22 cellular contexts compared by ENCODE assay signal in genomic region chr22:50698546-50698945, GRCh38. TPM values are rescaled to one million over a fixed set of nuclear protein-coding genes. Genes with fewer than 3 reads are reported as not detected.
A peak's percentile ranks its signal among the peaks of the same experiment; 100 is the strongest.
DNase-seq lines count a peak whose midpoint lies in the region; ATAC-seq and TF ChIP-seq lines count a peak whose summit lies in the region.
"Had no signal": no experiment of that assay in that cellular context is flagged by ENCODE, and none has a peak within 500 bp of the region (broad histone marks: within the 10 kb centered on the region; RNA-seq: fewer than 3 reads in every experiment).

No MANE protein-coding gene starts in this region.

- whole genome bisulfite sequencing in heart left ventricle, 4 donors = 55 to 74% (median 66%) methylated on average over 9 to 12 of the region's 12 CpGs

- H3K27me3 ChIP-seq in heart left ventricle (no peaks in the 10 kb centered on the region), upper lobe of right lung (no peaks in the 10 kb centered on the region)
- H3K27me3 ChIP-seq: brain microvascular endothelial cell, MG63, vagina had no signal

- DNase-seq in Right ventricle myocardium superior = peak; percentile 38
- no peak for DNase-seq in left ventricle myocardium superior
- peak in 3 of 5 donors; percentile 17 to 60 (median 54) for DNase-seq in heart left ventricle
- DNase-seq in neural crest cell (ENCODE audit: low read depth, low spot score) = no peak
- DNase-seq in upper lobe of right lung = peak; percentile 63
- no peak for DNase-seq in NOMO-1 (lab: John Stamatoyannopoulos, UW; ENCODE audit: unreplicated experiment in 2 of 2)
- no peak for DNase-seq in activated T-cell treated with anti-CD3 and anti-CD28 coated beads for 4 hours
- DNase-seq in DMS79 treated with DMSO at 0.1 percent for 48 hours (lab: John Stamatoyannopoulos, UW) = no peak
- DNase-seq: ACHN; activated CD8-positive, alpha-beta memory T cell treated with anti-CD3 and anti-CD28 coated beads, Interleukin-2, amount 10 ng/mL, durations not matched to agents 7 days and 5 days; brain microvascular endothelial cell; CD8-positive, alpha-beta T cell; effector memory CD4-positive, alpha-beta T cell; MG63; NCI-H2029; NCI-H510A treated with DMSO at 0.1 percent for 48 hours; occipital lobe; stimulated activated naive CD4-positive, alpha-beta T cell treated with Interleukin-2 at 50 U/mL for 16 hours had no signal

- intact Hi-C loops in Right ventricle myocardium superior (cut with DNase I) = no loop called here
- intact Hi-C loops in left ventricle myocardium superior (cut with micrococcal nuclease) = no loop called here
- intact Hi-C loops in heart left ventricle (cut with DNase I) = loop anchor here in 1 of 10 donors (5.0 kb wide), 1 partner anchor 71 kb away; the partner anchor contains the start of gene ARSA
- intact Hi-C loops in upper lobe of right lung (cut with DNase I) = no loop called here

- TF ChIP-seq POLR2A in heart left ventricle (IDR thresholded peaks at IDR 0.05) = no peak

- peaks cover 2% of the 10 kb centered on the region for H3K36me3 Mint-ChIP-seq in neural crest cell (ENCODE audit: low read depth)
- H3K36me3 Mint-ChIP-seq: activated CD8-positive, alpha-beta memory T cell treated with anti-CD3 and anti-CD28 coated beads, Interleukin-2, amount 10 ng/mL, durations not matched to agents 7 days and 5 days; CD8-positive, alpha-beta T cell had no signal

- TF ChIP-seq CTCF in heart left ventricle (IDR thresholded peaks at IDR 0.05) (no peak), neural crest cell (conservative IDR thresholded peaks at IDR 0.05) (no peak), upper lobe of right lung (IDR thresholded peaks at IDR 0.05) (no peak)

- H3K9me3 Mint-ChIP-seq in neural crest cell = no peaks in the 10 kb centered on the region
- H3K9me3 Mint-ChIP-seq: CD8-positive, alpha-beta T cell had no signal

- H3K9me3 ChIP-seq in heart left ventricle (no peaks in the 10 kb centered on the region), upper lobe of right lung (no peaks in the 10 kb centered on the region)
- H3K9me3 ChIP-seq: MG63, vagina had no signal

- no peaks in the 10 kb centered on the region for H3K27me3 Mint-ChIP-seq in neural crest cell (ENCODE audit: low read depth)

- H3K27ac Mint-ChIP-seq in neural crest cell (ENCODE audit: unreplicated experiment) = no peak overlapping the region
- H3K27ac Mint-ChIP-seq: activated CD8-positive, alpha-beta memory T cell treated with anti-CD3 and anti-CD28 coated beads, Interleukin-2, amount 10 ng/mL, durations not matched to agents 7 days and 5 days; CD8-positive, alpha-beta T cell had no signal

- H3K27ac ChIP-seq in heart left ventricle (peak overlapping the region in 6 of 12 donors; percentile 4 to 34 (median 20)), upper lobe of right lung (no peak overlapping the region)
- H3K27ac ChIP-seq: brain microvascular endothelial cell, vagina, VCaP had no signal

- H3K4me1 ChIP-seq in heart left ventricle = peaks cover 4 to 81% (median 33%) of the 10 kb centered on the region in 12 donors
- peaks cover 20% of the 10 kb centered on the region for H3K4me1 ChIP-seq in upper lobe of right lung

- ATAC-seq in Right ventricle myocardium superior (ENCODE audit: poor library complexity) = no peak
- no peak for ATAC-seq in left ventricle myocardium superior
- peak in 2 of 4 donors; percentile 2 to 44 for ATAC-seq in heart left ventricle
- ATAC-seq in upper lobe of right lung = no peak
- ATAC-seq: activated CD8-positive, alpha-beta memory T cell treated with anti-CD3 and anti-CD28 coated beads, Interleukin-2, amount 10 ng/mL, durations not matched to agents 7 days and 5 days; CD8-positive, alpha-beta T cell had no signal

- H3K4me3 ChIP-seq in heart left ventricle = no peak overlapping the region
- H3K4me3 ChIP-seq in upper lobe of right lung = no peak overlapping the region

- H3K36me3 ChIP-seq in heart left ventricle (peaks cover 0 to 55% (median 37%) of the 10 kb centered on the region in 9 donors), upper lobe of right lung (peaks cover 4% of the 10 kb centered on the region)
- H3K36me3 ChIP-seq: brain microvascular endothelial cell, MG63, vagina had no signal

- H3K4me1 Mint-ChIP-seq in neural crest cell = peaks cover 23% of the 10 kb centered on the region

- H3K4me3 Mint-ChIP-seq in neural crest cell = peak overlapping the region; percentile 85
- H3K4me3 Mint-ChIP-seq: activated CD8-positive, alpha-beta memory T cell treated with anti-CD3 and anti-CD28 coated beads, Interleukin-2, amount 10 ng/mL, durations not matched to agents 7 days and 5 days; CD8-positive, alpha-beta T cell had no signal

RNA-seq across cellular contexts. Expression of gene SHANK3, which starts 25.9 kb away (rescaled TPM):
- total RNA-seq in Right ventricle myocardium superior (19.3 TPM), left ventricle myocardium superior (22.9 TPM), heart left ventricle (10 to 100 TPM; 11.3 to 36.0 (median 21.9) TPM), neural crest cell (15.2 and 15.4 TPM in 2 replicates), upper lobe of right lung (59.9 TPM)
- 10 to 100 TPM; 14.9 to 23.2 TPM for polyA plus RNA-seq in heart left ventricle
- total RNA-seq: CD8-positive, alpha-beta T cell had no signal

RNA-seq across cellular contexts. Expression of gene ACR, which starts 39.5 kb away (rescaled TPM):
- total RNA-seq in Right ventricle myocardium superior (0.43 TPM), left ventricle myocardium superior (not detected), heart left ventricle (1 to 10 TPM in 2 of 9 donors, under 1 TPM in 5, not detected in 2; 0.35 to 1.2 (median 0.50) TPM), neural crest cell (0.34 TPM in 1 of 2 replicates, not detected in the other), upper lobe of right lung (4.5 TPM)
- polyA plus RNA-seq in heart left ventricle = under 1 TPM; 0.12 to 0.53 TPM
- total RNA-seq: activated CD8-positive, alpha-beta memory T cell treated with anti-CD3 and anti-CD28 coated beads, Interleukin-2, amount 10 ng/mL, durations not matched to agents 7 days and 5 days; CD8-positive, alpha-beta T cell; fibroblast of villous mesenchyme; H4; occipital lobe; vagina had no signal

Comparison
In these comparisons a context has a peak if more than half of its experiments do, and no peak if none do; other contexts are left out.
1. DNase-seq: peak in Right ventricle myocardium superior (single experiment), heart left ventricle (3 of 5) and upper lobe of right lung (single experiment); none in left ventricle myocardium superior (single experiment), neural crest cell (single experiment), NOMO-1 (0 of 2), activated T-cell treated with anti-CD3 and anti-CD28 coated beads for 4 hours (single experiment) and DMS79 treated with DMSO at 0.1 percent for 48 hours (single experiment).